In genomic region chr2:237026981-237027711, GRCh38 we compare ENCODE assay signal across 8 cellular contexts. TPM values are rescaled to one million over a fixed set of nuclear protein-coding genes. Genes with fewer than 3 reads are reported as not detected.
A peak's percentile ranks its signal among the peaks of the same experiment; 100 is the strongest.
DNase-seq lines count a peak whose midpoint lies in the region; ATAC-seq, FAIRE-seq and TF ChIP-seq lines count a peak whose summit lies in the region.

No MANE protein-coding gene starts in this region.

- no peaks in the 10 kb centered on the region for H3K27me3 ChIP-seq in Loucy (ENCODE audit: insufficient read depth, low read length, poor library complexity, severe bottlenecking)
- H3K27me3 ChIP-seq in astrocyte (ENCODE audit: insufficient read depth, low read length): no peaks in the 10 kb centered on the region
- H3K27me3 ChIP-seq in right cardiac atrium (ENCODE audit: control insufficient read depth, insufficient read depth): no peaks in the 10 kb centered on the region

- no peaks in the 10 kb centered on the region for H3F3A ChIP-seq in Loucy (ENCODE audit: low read depth)

- 54% methylated on average over 8 of the region's 8 CpGs for WGBS in right cardiac atrium

- ATAC-seq in right cardiac atrium (peak; percentile 77 to 93), sciatic nerve (peak; percentile 93), HG03439 (IDR thresholded peaks at IDR 0.05; ENCODE audit: unreplicated experiment) (no peak), GM18873 (IDR thresholded peaks at IDR 0.05; ENCODE audit: low FRiP score, unreplicated experiment) (no peak)

- H3K9ac ChIP-seq in Loucy (ENCODE audit: low read depth, low read length, poor library complexity, severe bottlenecking) (no peak overlapping the region), astrocyte (ENCODE audit: low read length) (no peak overlapping the region)

- no peaks in the 10 kb centered on the region for H3K79me2 ChIP-seq in Loucy (ENCODE audit: insufficient read depth, low read length)
- H3K79me2 ChIP-seq in astrocyte (ENCODE audit: insufficient read depth, low read length): no peaks in the 10 kb centered on the region

- H3K27me3 Mint-ChIP-seq in astrocyte (ENCODE audit: low read depth, unreplicated experiment): peaks cover 5% of the 10 kb centered on the region

- H3K4me1 ChIP-seq in Loucy (ENCODE audit: insufficient read depth, low read length, poor library complexity, severe bottlenecking): no peaks in the 10 kb centered on the region
- H3K4me1 ChIP-seq in astrocyte (ENCODE audit: insufficient read depth, low read length): peaks cover 13% of the 10 kb centered on the region
- H3K4me1 ChIP-seq in right cardiac atrium (ENCODE audit: control insufficient read depth, insufficient read depth, low read length): no peaks in the 10 kb centered on the region

- peak; percentile 29 for FAIRE-seq in astrocyte (lab: Jason Lieb, UNC)

- no peak overlapping the region for H3K27ac Mint-ChIP-seq in astrocyte (ENCODE audit: unreplicated experiment)

- no peaks in the 10 kb centered on the region for H3K36me3 ChIP-seq in Loucy (ENCODE audit: insufficient read depth, low read length)
- no peaks in the 10 kb centered on the region for H3K36me3 ChIP-seq in astrocyte (ENCODE audit: insufficient read depth, low read length)

- H3K27ac ChIP-seq in astrocyte (ENCODE audit: low read depth, low read length) (no peak overlapping the region), right cardiac atrium (ENCODE audit: low read length) (no peak overlapping the region)

- H4K20me1 ChIP-seq in Loucy (ENCODE audit: insufficient read depth, low read length, poor library complexity, severe bottlenecking): no peaks in the 10 kb centered on the region
- H4K20me1 ChIP-seq in astrocyte (ENCODE audit: insufficient read depth, low read length): no peaks in the 10 kb centered on the region

- no peak overlapping the region for H3K4me2 ChIP-seq in Loucy (ENCODE audit: low read depth, low read length, poor library complexity, severe bottlenecking)
- no peak overlapping the region for H3K4me2 ChIP-seq in astrocyte (ENCODE audit: low read length)

- DNase-seq in ELF-1 (ENCODE audit: low read depth, low spot score) (peak; percentile 83), RPMI8226 (peak; percentile 42), astrocyte (ENCODE audit: low read depth) (peak; percentile 56), right cardiac atrium (peak; percentile 75 to 89 (median 84)), sciatic nerve (ENCODE audit: low spot score) (peak; percentile 87)

- H3K4me3 Mint-ChIP-seq in astrocyte (ENCODE audit: unreplicated experiment): no peak overlapping the region

- peaks cover 9% of the 10 kb centered on the region for H3K9me3 Mint-ChIP-seq in astrocyte (ENCODE audit: unreplicated experiment)

- intact Hi-C loops in right cardiac atrium (cut with DNase I) (loop anchor here (2.0 to 10.0 kb wide), 6 partner anchors 455 to 674 kb away; no protein-coding TSS in a partner anchor), sciatic nerve (cut with DNase I) (no loop called here)

- H3K36me3 Mint-ChIP-seq in astrocyte (ENCODE audit: low read depth, unreplicated experiment): peaks cover 1% of the 10 kb centered on the region

- H3K4me1 Mint-ChIP-seq in astrocyte (ENCODE audit: low read depth, unreplicated experiment): no peaks in the 10 kb centered on the region

- TF ChIP-seq CTCF in Loucy (conservative IDR thresholded peaks at IDR 0.05; ENCODE audit: low read length): peak; percentile 98
- TF ChIP-seq CTCF in astrocyte (IDR thresholded peaks at IDR 0.05; ENCODE audit: insufficient read depth, low read depth, low read length): peak; percentile 93

- H2AFZ ChIP-seq in Loucy (ENCODE audit: low read length) (peak overlapping the region; percentile 26; the same call in 1 of the 2 replicates), astrocyte (ENCODE audit: low read depth, low read length) (no peak overlapping the region)

- no peaks in the 10 kb centered on the region for H3K9me2 ChIP-seq in Loucy (replicated peaks; ENCODE audit: low read depth, low read length)

- H3K9me3 ChIP-seq in Loucy (ENCODE audit: insufficient read depth, low read depth, low read length) (no peaks in the 10 kb centered on the region), astrocyte (ENCODE audit: insufficient read depth, low read depth, low read length) (peaks cover 5% of the 10 kb centered on the region), right cardiac atrium (ENCODE audit: control insufficient read depth, low read length) (no peaks in the 10 kb centered on the region)

- H3K4me3 ChIP-seq in Loucy (ENCODE audit: low read length, poor library complexity, severe bottlenecking) (no peak overlapping the region), astrocyte (ENCODE audit: insufficient read depth, low read depth, low read length) (no peak overlapping the region), right cardiac atrium (ENCODE audit: low read length) (no peak overlapping the region)

RNA-seq across cellular contexts. Expression of gene COPS8, which starts 58.5 kb away (rescaled TPM):
- total RNA-seq in astrocyte: 76.1 and 88.3 TPM in 2 replicates
- 10 to 100 TPM; 70.1 to 91.4 (median 87.8) TPM for total RNA-seq in right cardiac atrium
- polyA plus RNA-seq in right cardiac atrium: 76.4 TPM
- 51.4 TPM for total RNA-seq in sciatic nerve

Comparison
In these comparisons a context has a peak if more than half of its experiments do, and no peak if none do; other contexts are left out.
1. ATAC-seq: peak in right cardiac atrium (2 of 2) and sciatic nerve (single experiment); none in HG03439 (single experiment) and GM18873 (single experiment).
2. Peak in every context shown above with its lines, with median percentiles within 50 percentile points of each other: DNase-seq.